8 cellular contexts compared by ENCODE assay signal in the genomic region with DNA sequence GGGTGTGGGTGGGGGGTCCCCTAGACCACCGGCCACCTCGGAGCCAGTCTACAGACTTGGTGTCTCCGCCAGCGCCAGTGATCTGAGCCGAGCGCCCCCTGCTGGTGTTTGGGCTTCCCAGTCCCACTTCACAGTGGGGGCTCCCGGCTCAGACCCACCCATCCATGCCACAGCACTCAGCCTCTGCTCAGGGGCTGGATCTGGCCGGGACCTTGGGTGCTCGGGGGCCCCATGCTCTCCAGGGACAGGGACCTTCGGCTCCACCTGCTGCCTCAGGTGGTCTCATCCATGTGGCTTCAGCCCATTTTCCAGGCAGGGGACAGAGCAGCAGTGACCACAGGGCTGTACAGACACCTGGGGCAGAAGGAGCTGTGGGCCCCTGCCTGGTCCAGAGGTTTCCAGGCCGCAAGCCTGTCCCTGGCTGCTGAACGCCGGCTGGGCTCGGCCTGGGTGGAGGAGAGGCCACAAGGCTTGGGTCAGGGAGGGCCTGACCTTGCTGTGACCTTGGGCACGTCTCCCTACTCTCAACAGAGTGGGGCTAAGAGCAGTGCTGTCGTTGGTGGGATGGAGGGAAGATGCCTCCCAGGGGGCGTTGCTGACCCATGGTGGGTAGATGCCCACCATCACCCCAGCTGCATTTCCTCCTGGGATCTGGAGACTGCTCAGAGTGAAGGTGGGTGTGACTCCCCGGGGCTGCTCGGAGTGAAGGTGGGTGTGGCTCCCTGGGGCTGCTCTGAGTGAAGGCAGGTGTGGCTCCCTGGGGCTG.
A peak's percentile ranks its signal among the peaks of the same experiment; 100 is the strongest.
DNase-seq lines count a peak whose midpoint lies in the region; ATAC-seq and TF ChIP-seq lines count a peak whose summit lies in the region.

No MANE protein-coding gene starts in this region.

- H3K4me1 Mint-ChIP-seq in GM23338: peaks cover 25% of the 10 kb centered on the region
- H3K4me1 Mint-ChIP-seq in stimulated activated memory B cell treated with anti-CD40 and anti-IgM and Interleukin-4, amounts not matched to agents 10 μg/mL and 1 μg/mL and 100 μg/mL, for 72 hours: peaks cover 19% of the 10 kb centered on the region

- H4K20me1 ChIP-seq in GM23338 (replicated peaks; ENCODE audit: insufficient read depth): no peaks in the 10 kb centered on the region

- peak; percentile 77 for DNase-seq in GM23338 (ENCODE audit: low spot score)
- DNase-seq in SHP77 treated with DMSO at 0.1 percent for 48 hours (lab: John Stamatoyannopoulos, UW): peak; percentile 27
- DNase-seq in fibroblast of pulmonary artery (ENCODE audit: low read depth): no peak
- peak; percentile 17 to 60 for DNase-seq in stimulated activated CD4-positive, alpha-beta T cell treated with anti-CD3 and anti-CD28 coated beads, Interleukin-4, amount 100 ng/mL, for 48 hours (ENCODE audit: low read depth in 2 of 2)
- no peak for DNase-seq in NCI-H146 treated with DMSO at 0.1 percent for 48 hours (lab: John Stamatoyannopoulos, UW; ENCODE audit: unreplicated experiment)

- no peaks in the 10 kb centered on the region for H3K79me2 ChIP-seq in GM23338 (replicated peaks; ENCODE audit: insufficient read depth)

- H3K4me3 Mint-ChIP-seq in GM23338: no peak overlapping the region
- no peak overlapping the region for H3K4me3 Mint-ChIP-seq in stimulated activated memory B cell treated with anti-CD40 and anti-IgM and Interleukin-4, amounts not matched to agents 10 μg/mL and 1 μg/mL and 100 μg/mL, for 72 hours

- no peaks in the 10 kb centered on the region for H3K9me2 ChIP-seq in GM23338 (ENCODE audit: insufficient read depth)

- TF ChIP-seq CTCF in GM23338 (conservative IDR thresholded peaks at IDR 0.05; ENCODE audit: low read depth in 2 of 2): peak; percentile 57 to 72
- peak; percentile 8 for TF ChIP-seq CTCF in fibroblast of pulmonary artery (IDR thresholded peaks at IDR 0.05; ENCODE audit: low read length, missing control alignments)

- H3K27ac Mint-ChIP-seq in GM23338: peak overlapping the region; percentile 86
- H3K27ac Mint-ChIP-seq in stimulated activated memory B cell treated with anti-CD40 and anti-IgM and Interleukin-4, amounts not matched to agents 10 μg/mL and 1 μg/mL and 100 μg/mL, for 72 hours: no peak overlapping the region

- no peaks in the 10 kb centered on the region for H3F3A ChIP-seq in GM23338 (replicated peaks; ENCODE audit: low read depth)

- 0 out of 2 replicates have a peak, but pooled peaks cover 8% of the 10 kb centered on the region for H3K4me1 ChIP-seq in GM23338 (ENCODE audit: insufficient read depth)

- no peak overlapping the region for H2AFZ ChIP-seq in GM23338

- H3K27me3 Mint-ChIP-seq in GM23338 (ENCODE audit: insufficient read depth, low read depth, poor library complexity): peaks cover 5% of the 10 kb centered on the region
- H3K27me3 Mint-ChIP-seq in stimulated activated memory B cell treated with anti-CD40 and anti-IgM and Interleukin-4, amounts not matched to agents 10 μg/mL and 1 μg/mL and 100 μg/mL, for 72 hours: peaks cover 84% of the 10 kb centered on the region

- no peaks in the 10 kb centered on the region for H3K27me3 ChIP-seq in GM23338 (ENCODE audit: insufficient read depth)

- no peaks in the 10 kb centered on the region; the same call in 2 of the 3 replicates for H3K9me3 Mint-ChIP-seq in GM23338
- H3K9me3 Mint-ChIP-seq in stimulated activated memory B cell treated with anti-CD40 and anti-IgM and Interleukin-4, amounts not matched to agents 10 μg/mL and 1 μg/mL and 100 μg/mL, for 72 hours: peaks cover 4% of the 10 kb centered on the region

- no peak overlapping the region for H3K27ac ChIP-seq in GM23338 (ENCODE audit: low read depth)

- H3K4me3 ChIP-seq in GM23338 (no peak overlapping the region), fibroblast of pulmonary artery (replicated peaks; ENCODE audit: low read depth, low read length) (no peak overlapping the region)

- H3K36me3 ChIP-seq in GM23338 (ENCODE audit: insufficient read depth): no peaks in the 10 kb centered on the region

- H3K4me2 ChIP-seq in GM23338: no peak overlapping the region

- H3K36me3 Mint-ChIP-seq in GM23338 (ENCODE audit: low read depth): no peaks in the 10 kb centered on the region; the same call in 2 of the 3 replicates
- H3K36me3 Mint-ChIP-seq in stimulated activated memory B cell treated with anti-CD40 and anti-IgM and Interleukin-4, amounts not matched to agents 10 μg/mL and 1 μg/mL and 100 μg/mL, for 72 hours: no peaks in the 10 kb centered on the region

- ATAC-seq in GM23338 (peak; percentile 61), HG03135 (IDR thresholded peaks at IDR 0.05; ENCODE audit: unreplicated experiment) (no peak), GM21737 (IDR thresholded peaks at IDR 0.05; ENCODE audit: unreplicated experiment) (no peak)
- ATAC-seq in stimulated activated memory B cell treated with anti-CD40 and anti-IgM and Interleukin-4, amounts not matched to agents 10 μg/mL and 1 μg/mL and 100 μg/mL, for 72 hours: no peak

TF ChIP-seq in GM23338, 12 proteins besides CTCF, POLR2A, EP300 and RAD21 (continues in another document):
- TF ChIP-seq EZH2 (IDR thresholded peaks at IDR 0.05; ENCODE audit: low read depth, unreplicated experiment): no peak
- TF ChIP-seq EZH2phosphoT487 (IDR thresholded peaks at IDR 0.05; ENCODE audit: unreplicated experiment): no peak
- TF ChIP-seq JUNB (IDR thresholded peaks at IDR 0.05; ENCODE audit: unreplicated experiment): no peak
- no peak for TF ChIP-seq REST (IDR thresholded peaks at IDR 0.05; ENCODE audit: unreplicated experiment)
- no peak for TF ChIP-seq ZNF114 (CRISPR knock-in tag; IDR thresholded peaks at IDR 0.05)
- no peak for TF ChIP-seq ETS1 (IDR thresholded peaks at IDR 0.05)

Comparison
In these comparisons a context has a peak if more than half of its experiments do, and no peak if none do; other contexts are left out.
1. DNase-seq: peak in GM23338 (single experiment), SHP77 treated with DMSO at 0.1 percent for 48 hours (single experiment) and stimulated activated CD4-positive, alpha-beta T cell treated with anti-CD3 and anti-CD28 coated beads, Interleukin-4, amount 100 ng/mL, for 48 hours (2 of 2); none in fibroblast of pulmonary artery (single experiment) and NCI-H146 treated with DMSO at 0.1 percent for 48 hours (single experiment).